Comparison of ENCODE assay signal across 8 cellular contexts in the genomic region with DNA sequence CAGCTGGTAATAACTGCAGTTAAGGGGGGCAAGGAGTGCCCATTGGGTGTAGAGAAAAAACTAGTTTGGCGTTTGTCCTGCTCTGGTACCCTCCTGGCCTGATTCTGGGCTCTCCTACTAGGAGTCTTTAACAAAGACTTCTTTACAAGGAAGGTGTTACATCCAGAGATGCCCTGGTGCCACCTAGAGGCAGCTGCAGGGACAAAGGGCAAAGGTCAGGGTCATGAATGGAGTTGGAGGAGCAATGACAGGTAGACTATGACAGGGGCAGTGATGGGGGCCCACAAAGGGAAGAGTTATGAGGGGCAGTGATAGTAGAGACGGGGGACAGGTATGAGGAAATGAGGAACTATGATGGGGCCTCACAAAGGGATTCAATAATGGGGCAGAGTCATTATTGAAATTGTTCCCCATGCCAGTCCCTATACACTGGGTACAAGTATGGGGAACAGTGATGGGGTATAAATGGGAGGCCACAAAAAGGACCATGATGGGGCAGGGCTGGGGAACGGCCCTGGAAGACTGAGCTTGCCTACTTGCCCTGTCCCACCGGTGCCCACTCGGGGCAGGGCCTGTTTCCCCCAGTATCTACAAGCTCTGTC. TPM values are rescaled to one million over a fixed set of nuclear protein-coding genes. Genes with fewer than 3 reads are reported as not detected.
DNase-seq lines count a peak whose midpoint lies in the region; ATAC-seq and TF ChIP-seq lines count a peak whose summit lies in the region.

No MANE protein-coding gene starts in this region.

- H3K27me3 Mint-ChIP-seq in T-helper 2 cell treated with Interferon-gamma antibody and Interleukin-4, amounts not matched to agents 5 μg/mL and 100 μg/mL, for 36 hours (ENCODE audit: low read depth): no peaks in the 10 kb centered on the region

- ATAC-seq in GM21717 (IDR thresholded peaks at IDR 0.05; ENCODE audit: unreplicated experiment): no peak
- no peak for ATAC-seq in GM18519 (IDR thresholded peaks at IDR 0.05; ENCODE audit: low FRiP score, unreplicated experiment)

- no peaks in the 10 kb centered on the region for H3K9me3 Mint-ChIP-seq in T-helper 2 cell treated with Interferon-gamma antibody and Interleukin-4, amounts not matched to agents 5 μg/mL and 100 μg/mL, for 36 hours

- TF ChIP-seq CTCF in AG04450 (IDR thresholded peaks at IDR 0.05; ENCODE audit: low read depth, low read length) (peak; percentile 13; the same call in 1 of the 2 replicates), HFF-Myc (IDR thresholded peaks at IDR 0.05; ENCODE audit: low read depth, low read length, missing control alignments) (peak; percentile 30), mammary epithelial cell (conservative IDR thresholded peaks at IDR 0.05 in 1 of 2, IDR thresholded peaks at IDR 0.05 in 1 of 2; ENCODE audit: extremely low read depth in 1 of 2, insufficient read depth in 1 of 2, low read depth in 1 of 2, low read length in 2 of 2) (peak; percentile 34 to 56)

- H3K79me2 ChIP-seq in mammary epithelial cell (ENCODE audit: insufficient read depth, low read length): peaks cover 3% of the 10 kb centered on the region

- dilution Hi-C loops in mammary epithelial cell (cut with HindIII; ENCODE audit: low sequenced_read_pairs): no loop called here

- H3K4me2 ChIP-seq in mammary epithelial cell (ENCODE audit: insufficient read depth, low read depth, low read length): no peak overlapping the region

- H3K4me3 ChIP-seq in AG04450 (ENCODE audit: low read depth, low read length): no peak overlapping the region
- no peak overlapping the region for H3K4me3 ChIP-seq in HFF-Myc (replicated peaks; ENCODE audit: low read depth, low read length)
- no peak overlapping the region for H3K4me3 ChIP-seq in mammary epithelial cell (replicated peaks in 1 of 3; ENCODE audit: insufficient read depth in 1 of 3, low read depth in 2 of 3, low read length in 3 of 3)

- WGBS in mammary epithelial cell (ENCODE audit: low coverage, missing lambda C conversion rate): 90% methylated on average over 5 of the region's 5 CpGs

- H3K27me3 ChIP-seq in AG04450 (ENCODE audit: control insufficient read depth, insufficient read depth, low read length) (no peaks in the 10 kb centered on the region), mammary epithelial cell (ENCODE audit: insufficient read depth, low read length) (no peaks in the 10 kb centered on the region)

- no peaks in the 10 kb centered on the region for H3K36me3 ChIP-seq in mammary epithelial cell (ENCODE audit: insufficient read depth, low read length)

- no TSS peak for BruUV-seq in mammary epithelial cell (replicated peaks; lab: Mats Ljungman, UMichigan)

- CTCF ChIA-PET in AG04450 (lab: Charles Lee): no interaction called here
- CTCF ChIA-PET in mammary epithelial cell (lab: Charles Lee; ENCODE audit: low non-redundant PET): no interaction called here

- H3K9ac ChIP-seq in mammary epithelial cell (ENCODE audit: insufficient read depth, low read length): no peak overlapping the region

- no peaks in the 10 kb centered on the region for H3K36me3 Mint-ChIP-seq in T-helper 2 cell treated with Interferon-gamma antibody and Interleukin-4, amounts not matched to agents 5 μg/mL and 100 μg/mL, for 36 hours (ENCODE audit: low read depth)

- POLR2A ChIA-PET in AG04450 (lab: Yijun Ruan, JAX): interaction anchor here (0.6 to 1.9 kb wide), 3 partner anchors 25 to 253 kb away, joined by 3 to 12 read pairs (median 3); no protein-coding TSS in a partner anchor

- no peak overlapping the region for H2AFZ ChIP-seq in mammary epithelial cell (ENCODE audit: low read depth, low read length)

- in situ Hi-C loops in mammary epithelial cell (cut with MboI; ENCODE audit: low sequenced_read_pairs in 2 of 2): loop anchor here in 1 of 2 donors (25.0 kb wide), 1 partner anchor 279 kb away; the partner anchor contains the start of gene NICN1

- no peak for DNase-seq in AG04450 (ENCODE audit: low read depth, low spot score)
- DNase-seq in HFF-Myc (ENCODE audit: extremely low read depth, low read depth): no peak
- peak; percentile 37 for DNase-seq in T-helper 2 cell treated with Interferon-gamma antibody and Interleukin-4, amounts not matched to agents 5 μg/mL and 100 μg/mL, for 36 hours (ENCODE audit: low spot score)
- DNase-seq in mammary epithelial cell: no peak
- DNase-seq in myocyte (ENCODE audit: low read depth): peak; percentile 13
- no peak for DNase-seq in putamen (ENCODE audit: low spot score)

- no peak overlapping the region for H3K4me3 Mint-ChIP-seq in T-helper 2 cell treated with Interferon-gamma antibody and Interleukin-4, amounts not matched to agents 5 μg/mL and 100 μg/mL, for 36 hours

- H4K20me1 ChIP-seq in mammary epithelial cell (ENCODE audit: insufficient read depth, low read length): no peaks in the 10 kb centered on the region

- no peaks in the 10 kb centered on the region for H3K4me1 ChIP-seq in mammary epithelial cell (ENCODE audit: insufficient read depth, low read length)

- peaks cover 1% of the 10 kb centered on the region for H3K4me1 Mint-ChIP-seq in T-helper 2 cell treated with Interferon-gamma antibody and Interleukin-4, amounts not matched to agents 5 μg/mL and 100 μg/mL, for 36 hours (ENCODE audit: low read depth)

- H3K9me3 ChIP-seq in AG04450 (ENCODE audit: control insufficient read depth, insufficient read depth, low read length) (no peaks in the 10 kb centered on the region; the same call in 1 of the 2 replicates), mammary epithelial cell (replicated peaks; ENCODE audit: insufficient read depth, low read length) (no peaks in the 10 kb centered on the region)

- H3K27ac Mint-ChIP-seq in T-helper 2 cell treated with Interferon-gamma antibody and Interleukin-4, amounts not matched to agents 5 μg/mL and 100 μg/mL, for 36 hours: no peak overlapping the region

- H3K27ac ChIP-seq in AG04450 (ENCODE audit: low read depth, low read length): no peak overlapping the region
- H3K27ac ChIP-seq in mammary epithelial cell (ENCODE audit: insufficient read depth, low read depth, low read length): no peak overlapping the region

- intact Hi-C loops in mammary epithelial cell (cut with micrococcal nuclease): loop anchor here (1.0 to 5.0 kb wide), 3 partner anchors 53 to 171 kb away; partner anchors contain the start of genes NDUFAF3 and QARS1

RNA-seq across cellular contexts. Expression of gene CCDC71, which starts 7.9 kb away (rescaled TPM):
- polyA plus RNA-seq in AG04450 (2011; rRNA removed): 19.6 and 27.7 TPM in 2 replicates
- 34.9 and 53.3 TPM in 2 replicates for polyA minus RNA-seq in AG04450 (2011; rRNA and poly(A)+ RNA removed)
- 10 to 100 TPM; 22.3 to 25.7 TPM for total RNA-seq in mammary epithelial cell
- 22.5 TPM for polyA plus RNA-seq in mammary epithelial cell
- 39.1 TPM for polyA minus RNA-seq in mammary epithelial cell
- 34.3 and 35.0 TPM in 2 replicates for total RNA-seq in myocyte
- polyA plus RNA-seq in myocyte (2012): 22.5 TPM

RNA-seq across cellular contexts. Expression of gene KLHDC8B, which starts 13.2 kb away (rescaled TPM):
- polyA plus RNA-seq in AG04450 (2011; rRNA removed) (20.7 and 21.2 TPM in 2 replicates), mammary epithelial cell (16.9 TPM)
- polyA minus RNA-seq in AG04450 (2011; rRNA and poly(A)+ RNA removed): 17.2 and 19.8 TPM in 2 replicates
- total RNA-seq in mammary epithelial cell (10 to 100 TPM; 10.9 to 25.7 TPM), myocyte (28.7 and 45.0 TPM in 2 replicates)
- polyA minus RNA-seq in mammary epithelial cell: 8.2 TPM
- 23.1 TPM for polyA plus RNA-seq in myocyte (2012)

RNA-seq across cellular contexts. Expression of gene LAMB2, which starts 25.4 kb away (rescaled TPM):
- polyA plus RNA-seq in AG04450 (2011; rRNA removed): 470 and 674 TPM in 2 replicates
- 513 and 748 TPM in 2 replicates for polyA minus RNA-seq in AG04450 (2011; rRNA and poly(A)+ RNA removed)
- total RNA-seq in mammary epithelial cell: 100 to 1,000 TPM; 209 to 233 TPM
- polyA plus RNA-seq in mammary epithelial cell: 150 TPM
- 534 TPM for polyA minus RNA-seq in mammary epithelial cell
- total RNA-seq in myocyte: 632 and 641 TPM in 2 replicates
- polyA plus RNA-seq in myocyte (2012): 721 TPM

RNA-seq across cellular contexts. Expression of gene USP19, which starts 37.6 kb away (rescaled TPM):
- polyA plus RNA-seq in AG04450 (2011; rRNA removed) (33.3 and 37.7 TPM in 2 replicates), mammary epithelial cell (25.1 TPM)
- polyA minus RNA-seq in AG04450 (2011; rRNA and poly(A)+ RNA removed): 93.3 and 135 TPM in 2 replicates
- total RNA-seq in mammary epithelial cell (10 to 100 TPM; 30.5 to 37.2 TPM), myocyte (66.1 and 74.5 TPM in 2 replicates)
- 42.6 TPM for polyA minus RNA-seq in mammary epithelial cell
- 44.0 TPM for polyA plus RNA-seq in myocyte (2012)

RNA-seq across cellular contexts. Expression of gene QARS1, which starts 53.7 kb away (rescaled TPM):
- 209 and 305 TPM in 2 replicates for polyA plus RNA-seq in AG04450 (2011; rRNA removed)
- polyA minus RNA-seq in AG04450 (2011; rRNA and poly(A)+ RNA removed): 216 and 375 TPM in 2 replicates
- total RNA-seq in mammary epithelial cell: 100 to 1,000 TPM; 228 to 355 TPM
- polyA plus RNA-seq in mammary epithelial cell: 203 TPM
- 344 TPM for polyA minus RNA-seq in mammary epithelial cell
- 131 and 190 TPM in 2 replicates for total RNA-seq in myocyte
- 198 TPM for polyA plus RNA-seq in myocyte (2012)

Comparison
In these comparisons a context has a peak if more than half of its experiments do, and no peak if none do; other contexts are left out.
1. DNase-seq: peak in T-helper 2 cell treated with Interferon-gamma antibody and Interleukin-4, amounts not matched to agents 5 μg/mL and 100 μg/mL, for 36 hours (single experiment) and myocyte (single experiment); none in AG04450 (single experiment), HFF-Myc (single experiment), mammary epithelial cell (single experiment) and putamen (single experiment).
2. Peak in every context shown above with its lines, with median percentiles within 50 percentile points of each other: CTCF ChIP-seq.